1 cellular context compared by ENCODE assay signal in the genomic region with DNA sequence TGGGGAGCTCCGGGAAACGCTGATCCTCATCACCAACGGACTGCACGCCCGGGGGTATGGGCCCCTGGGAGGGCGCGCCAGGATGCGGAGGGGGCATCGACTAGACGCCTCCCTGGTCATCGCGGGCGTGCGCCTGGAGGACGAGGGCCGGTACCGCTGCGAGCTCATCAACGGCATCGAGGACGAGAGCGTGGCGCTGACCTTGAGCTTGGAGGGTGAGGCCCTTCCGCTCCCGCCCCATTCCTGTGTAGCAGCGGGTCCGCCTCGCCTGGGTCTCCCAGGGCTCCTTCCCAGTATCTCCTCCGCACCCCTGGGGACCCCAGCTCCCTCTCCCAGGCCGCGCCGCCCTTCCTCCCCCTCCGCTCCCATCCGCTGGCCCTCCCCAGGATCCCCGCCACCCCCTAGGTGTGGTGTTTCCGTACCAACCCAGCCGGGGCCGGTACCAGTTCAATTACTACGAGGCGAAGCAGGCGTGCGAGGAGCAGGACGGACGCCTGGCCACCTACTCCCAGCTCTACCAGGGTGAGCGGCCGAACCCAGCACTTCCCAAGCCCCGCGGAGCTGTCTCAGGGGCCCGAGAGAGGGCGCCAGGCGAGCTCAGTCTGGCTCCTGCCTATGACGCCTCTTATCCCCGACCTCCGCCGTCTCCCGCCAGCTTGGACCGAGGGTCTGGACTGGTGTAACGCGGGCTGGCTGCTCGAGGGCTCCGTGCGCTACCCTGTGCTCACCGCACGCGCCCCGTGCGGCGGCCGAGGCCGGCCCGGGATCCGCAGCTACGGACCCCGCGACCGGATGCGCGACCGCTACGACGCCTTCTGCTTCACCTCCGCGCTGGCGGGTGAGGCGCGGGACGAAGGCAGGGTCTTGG.
TF ChIP-seq lines count a peak whose summit lies in the region.

No MANE protein-coding gene starts in this region.

TF ChIP-seq in A549, 52 proteins besides CTCF, POLR2A, EP300 and RAD21:
- TF ChIP-seq, protein P1, sequence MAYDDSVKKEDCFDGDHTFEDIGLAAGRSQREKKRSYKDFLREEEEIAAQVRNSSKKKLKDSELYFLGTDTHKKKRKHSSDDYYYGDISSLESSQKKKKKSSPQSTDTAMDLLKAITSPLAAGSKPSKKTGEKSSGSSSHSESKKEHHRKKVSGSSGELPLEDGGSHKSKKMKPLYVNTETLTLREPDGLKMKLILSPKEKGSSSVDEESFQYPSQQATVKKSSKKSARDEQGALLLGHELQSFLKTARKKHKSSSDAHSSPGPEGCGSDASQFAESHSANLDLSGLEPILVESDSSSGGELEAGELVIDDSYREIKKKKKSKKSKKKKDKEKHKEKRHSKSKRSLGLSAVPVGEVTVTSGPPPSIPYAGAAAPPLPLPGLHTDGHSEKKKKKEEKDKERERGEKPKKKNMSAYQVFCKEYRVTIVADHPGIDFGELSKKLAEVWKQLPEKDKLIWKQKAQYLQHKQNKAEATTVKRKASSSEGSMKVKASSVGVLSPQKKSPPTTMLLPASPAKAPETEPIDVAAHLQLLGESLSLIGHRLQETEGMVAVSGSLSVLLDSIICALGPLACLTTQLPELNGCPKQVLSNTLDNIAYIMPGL (CRISPR knock-in tag; IDR thresholded peaks at IDR 0.05; ENCODE audit: borderline replicate concordance): no peak
- TF ChIP-seq SMC3 (IDR thresholded peaks at IDR 0.05): peak; percentile 36; the same call in 1 of the 3 replicates
- TF ChIP-seq, protein P2, sequence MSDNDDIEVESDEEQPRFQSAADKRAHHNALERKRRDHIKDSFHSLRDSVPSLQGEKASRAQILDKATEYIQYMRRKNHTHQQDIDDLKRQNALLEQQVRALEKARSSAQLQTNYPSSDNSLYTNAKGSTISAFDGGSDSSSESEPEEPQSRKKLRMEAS (IDR thresholded peaks at IDR 0.05): peak; percentile 82
- TF ChIP-seq, protein P3, sequence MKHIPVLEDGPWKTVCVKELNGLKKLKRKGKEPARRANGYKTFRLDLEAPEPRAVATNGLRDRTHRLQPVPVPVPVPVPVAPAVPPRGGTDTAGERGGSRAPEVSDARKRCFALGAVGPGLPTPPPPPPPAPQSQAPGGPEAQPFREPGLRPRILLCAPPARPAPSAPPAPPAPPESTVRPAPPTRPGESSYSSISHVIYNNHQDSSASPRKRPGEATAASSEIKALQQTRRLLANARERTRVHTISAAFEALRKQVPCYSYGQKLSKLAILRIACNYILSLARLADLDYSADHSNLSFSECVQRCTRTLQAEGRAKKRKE (CRISPR knock-in tag; IDR thresholded peaks at IDR 0.05; ENCODE audit: low read depth): 0 out of 2 replicates have a peak, but pooled peaks have one; percentile 19
- TF ChIP-seq RCOR1 (IDR thresholded peaks at IDR 0.05; ENCODE audit: low read depth, low read length): no peak
- TF ChIP-seq, protein P4, sequence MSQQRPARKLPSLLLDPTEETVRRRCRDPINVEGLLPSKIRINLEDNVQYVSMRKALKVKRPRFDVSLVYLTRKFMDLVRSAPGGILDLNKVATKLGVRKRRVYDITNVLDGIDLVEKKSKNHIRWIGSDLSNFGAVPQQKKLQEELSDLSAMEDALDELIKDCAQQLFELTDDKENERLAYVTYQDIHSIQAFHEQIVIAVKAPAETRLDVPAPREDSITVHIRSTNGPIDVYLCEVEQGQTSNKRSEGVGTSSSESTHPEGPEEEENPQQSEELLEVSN (IDR thresholded peaks at IDR 0.05; ENCODE audit: borderline replicate concordance, low read depth): peak; percentile 89
